ENCODE assay signal across 14 cellular contexts in genomic region chr6:119620846-119621570, GRCh38.
DNase-seq lines count a peak whose midpoint lies in the region; ATAC-seq, FAIRE-seq and TF ChIP-seq lines count a peak whose summit lies in the region.
"Had no signal": no experiment of that assay in that cellular context is flagged by ENCODE, and none has a peak within 500 bp of the region (broad histone marks: within the 10 kb centered on the region; RNA-seq: fewer than 3 reads in every experiment).

No MANE protein-coding gene starts in this region.

- H3K36me3 Mint-ChIP-seq in astrocyte (ENCODE audit: low read depth, unreplicated experiment): no peaks in the 10 kb centered on the region
- no peaks in the 10 kb centered on the region for H3K36me3 Mint-ChIP-seq in glutamatergic neuron (ENCODE audit: unreplicated experiment)
- H3K36me3 Mint-ChIP-seq: activated CD8-positive, alpha-beta memory T cell treated with anti-CD3 and anti-CD28 coated beads, Interleukin-2, amount 10 ng/mL, durations not matched to agents 7 days and 5 days had no signal

- peak overlapping the region; percentile 3 for H2AFZ ChIP-seq in astrocyte (ENCODE audit: low read depth, low read length)
- H2AFZ ChIP-seq: parathyroid adenoma had no signal

- in situ Hi-C loops in gastrocnemius medialis (cut with MboI; ENCODE audit: low sequenced_read_pairs in 4 of 4): no loop called here

- H3K27ac ChIP-seq in astrocyte (ENCODE audit: low read depth, low read length) (peak overlapping the region; percentile 75), gastrocnemius medialis (no peak overlapping the region)
- H3K27ac ChIP-seq: parathyroid adenoma, upper lobe of right lung had no signal

- TF ChIP-seq CTCF in astrocyte (IDR thresholded peaks at IDR 0.05; ENCODE audit: insufficient read depth, low read depth, low read length): no peak
- TF ChIP-seq CTCF in glutamatergic neuron (IDR thresholded peaks at IDR 0.05; ENCODE audit: partially characterized antibody, unreplicated experiment): no peak
- no peak for TF ChIP-seq CTCF in gastrocnemius medialis (IDR thresholded peaks at IDR 0.05 in 4 of 5, conservative IDR thresholded peaks at IDR 0.05 in 1 of 5)

- no peak overlapping the region for H3K4me3 Mint-ChIP-seq in astrocyte (ENCODE audit: unreplicated experiment)
- H3K4me3 Mint-ChIP-seq in glutamatergic neuron (ENCODE audit: unreplicated experiment): no peak overlapping the region
- H3K4me3 Mint-ChIP-seq: activated CD8-positive, alpha-beta memory T cell treated with anti-CD3 and anti-CD28 coated beads, Interleukin-2, amount 10 ng/mL, durations not matched to agents 7 days and 5 days; endodermal cell had no signal

- H3K9me3 Mint-ChIP-seq in astrocyte (ENCODE audit: unreplicated experiment): no peaks in the 10 kb centered on the region
- no peaks in the 10 kb centered on the region for H3K9me3 Mint-ChIP-seq in glutamatergic neuron (ENCODE audit: unreplicated experiment)
- H3K9me3 Mint-ChIP-seq: endodermal cell had no signal

- H3K36me3 ChIP-seq in astrocyte (ENCODE audit: insufficient read depth, low read length): no peaks in the 10 kb centered on the region
- H3K36me3 ChIP-seq in gastrocnemius medialis: no peaks in the 10 kb centered on the region
- H3K36me3 ChIP-seq: upper lobe of right lung had no signal

- H3K79me2 ChIP-seq in astrocyte (ENCODE audit: insufficient read depth, low read length): no peaks in the 10 kb centered on the region
- H3K79me2 ChIP-seq: parathyroid adenoma had no signal

- intact Hi-C loops in gastrocnemius medialis (cut with DNase I; ENCODE audit: low total_unique reads): no loop called here

- no peaks in the 10 kb centered on the region for H4K20me1 ChIP-seq in astrocyte (ENCODE audit: insufficient read depth, low read length)

- H3K9ac ChIP-seq in astrocyte (ENCODE audit: low read length): peak overlapping the region; percentile 41
- H3K9ac ChIP-seq: parathyroid adenoma had no signal

- H3K27me3 ChIP-seq in astrocyte (ENCODE audit: insufficient read depth, low read length) (no peaks in the 10 kb centered on the region), gastrocnemius medialis (no peaks in the 10 kb centered on the region)
- H3K27me3 ChIP-seq: upper lobe of right lung had no signal

- H3K27me3 Mint-ChIP-seq in astrocyte (ENCODE audit: low read depth, unreplicated experiment) (no peaks in the 10 kb centered on the region), glutamatergic neuron (ENCODE audit: unreplicated experiment) (no peaks in the 10 kb centered on the region)
- H3K27me3 Mint-ChIP-seq: activated CD8-positive, alpha-beta memory T cell treated with anti-CD3 and anti-CD28 coated beads, Interleukin-2, amount 10 ng/mL, durations not matched to agents 7 days and 5 days had no signal

- peak overlapping the region; percentile 27 for H3K4me3 ChIP-seq in astrocyte (ENCODE audit: insufficient read depth, low read depth, low read length)
- H3K4me3 ChIP-seq in gastrocnemius medialis: no peak overlapping the region
- H3K4me3 ChIP-seq: upper lobe of right lung had no signal

- no peak for ATAC-seq in GM19455 (IDR thresholded peaks at IDR 0.05; ENCODE audit: unreplicated experiment)
- no peak for ATAC-seq in gastrocnemius medialis
- ATAC-seq: activated CD8-positive, alpha-beta memory T cell treated with anti-CD3 and anti-CD28 coated beads, Interleukin-2, amount 10 ng/mL, durations not matched to agents 7 days and 5 days; upper lobe of right lung had no signal

- H3K4me1 ChIP-seq in astrocyte (ENCODE audit: insufficient read depth, low read length) (peaks cover 5% of the 10 kb centered on the region), gastrocnemius medialis (no peaks in the 10 kb centered on the region)
- H3K4me1 ChIP-seq: parathyroid adenoma, upper lobe of right lung had no signal

- H3K27ac Mint-ChIP-seq in astrocyte (ENCODE audit: unreplicated experiment): peak overlapping the region; percentile 98
- no peak overlapping the region for H3K27ac Mint-ChIP-seq in glutamatergic neuron (ENCODE audit: unreplicated experiment)
- H3K27ac Mint-ChIP-seq: activated CD8-positive, alpha-beta memory T cell treated with anti-CD3 and anti-CD28 coated beads, Interleukin-2, amount 10 ng/mL, durations not matched to agents 7 days and 5 days; endodermal cell had no signal

- DNase-seq in A172 (ENCODE audit: low spot score) (peak; percentile 85), HS-27A (ENCODE audit: low read depth) (peak; percentile 15), astrocyte (ENCODE audit: low read depth) (peak; percentile 95), islet precursor cell (peak; percentile 59), glutamatergic neuron (no peak), NCI-H2171 treated with DMSO at 0.1 percent for 48 hours (lab: John Stamatoyannopoulos, UW) (no peak), gastrocnemius medialis (no peak)
- DNase-seq: activated CD8-positive, alpha-beta memory T cell treated with anti-CD3 and anti-CD28 coated beads, Interleukin-2, amount 10 ng/mL, durations not matched to agents 7 days and 5 days; endodermal cell; NCI-H526 treated with DMSO at 0.1 percent for 48 hours; upper lobe of right lung had no signal

- H3K4me2 ChIP-seq in astrocyte (ENCODE audit: low read length): peak overlapping the region; percentile 72

- FAIRE-seq in astrocyte (lab: Jason Lieb, UNC): peak; percentile 79
- FAIRE-seq: A204.1 had no signal

- H3K4me1 Mint-ChIP-seq in astrocyte (ENCODE audit: low read depth, unreplicated experiment) (peaks cover 22% of the 10 kb centered on the region), glutamatergic neuron (ENCODE audit: low read depth, unreplicated experiment) (no peaks in the 10 kb centered on the region)
- H3K4me1 Mint-ChIP-seq: activated CD8-positive, alpha-beta memory T cell treated with anti-CD3 and anti-CD28 coated beads, Interleukin-2, amount 10 ng/mL, durations not matched to agents 7 days and 5 days had no signal

- no peak for TF ChIP-seq POLR2A in gastrocnemius medialis (IDR thresholded peaks at IDR 0.05)

- H3K9me3 ChIP-seq in astrocyte (ENCODE audit: insufficient read depth, low read depth, low read length) (no peaks in the 10 kb centered on the region), gastrocnemius medialis (no peaks in the 10 kb centered on the region)
- H3K9me3 ChIP-seq: upper lobe of right lung had no signal

Comparison
In these comparisons a context has a peak if more than half of its experiments do, and no peak if none do; other contexts are left out.
1. DNase-seq: peak in A172 (single experiment), HS-27A (single experiment), astrocyte (single experiment) and islet precursor cell (single experiment); none in glutamatergic neuron (single experiment), NCI-H2171 treated with DMSO at 0.1 percent for 48 hours (single experiment) and gastrocnemius medialis (0 of 2).